In the genomic region with DNA sequence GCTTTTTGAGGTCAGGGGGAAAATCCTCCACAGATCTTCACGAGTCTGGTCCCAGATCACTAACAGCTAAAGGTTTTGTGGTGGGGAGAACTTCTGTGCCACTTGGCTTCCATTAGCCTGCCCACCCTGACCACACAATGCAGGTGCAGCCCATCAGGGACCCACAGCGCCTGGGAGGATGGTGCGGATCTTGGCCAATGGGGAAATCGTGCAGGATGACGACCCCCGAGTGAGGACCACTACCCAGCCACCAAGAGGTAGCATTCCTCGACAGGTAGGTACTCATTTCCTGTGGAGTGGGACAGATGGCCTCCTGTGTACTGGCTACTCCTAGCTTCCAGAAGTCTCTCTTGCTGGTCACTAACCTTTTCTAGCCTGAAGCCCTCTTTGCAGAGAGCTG, we compare ENCODE assay signal across 19 cellular contexts. TPM values are rescaled to one million over a fixed set of nuclear protein-coding genes. Genes with fewer than 3 reads are reported as not detected.
DNase-seq lines count a peak whose midpoint lies in the region; ATAC-seq and TF ChIP-seq lines count a peak whose summit lies in the region.
"Had no signal": no experiment of that assay in that cellular context is flagged by ENCODE, and none has a peak within 500 bp of the region (broad histone marks: within the 10 kb centered on the region; RNA-seq: fewer than 3 reads in every experiment).

No MANE protein-coding gene starts in this region.

- DNase-seq in stimulated activated CD4-positive, alpha-beta T cell treated with anti-CD3 and anti-CD28 coated beads, Interleukin-4, amount 100 ng/mL, for 24 hours, result peak; percentile 2
- DNase-seq in stimulated activated CD4-positive, alpha-beta T cell treated with anti-CD3 and anti-CD28 coated beads, Interleukin-2, amount 100 ng/mL, for 24 hours, result no peak
- peak; percentile 18 for DNase-seq in activated CD8-positive, alpha-beta T cell treated with anti-CD3 and anti-CD28 coated beads, Interleukin-2, amount 10 ng/mL, durations not matched to agents 7 days and 5 days
- DNase-seq in immature natural killer cell, result no peak
- DNase-seq in type B pancreatic cell (ENCODE audit: extremely low spot score, unreplicated experiment), result peak; percentile 43
- no peak for DNase-seq in HEK293T (ENCODE audit: extremely low spot score)
- no peak for DNase-seq in RPMI8226
- DNase-seq: DMS153, esophagus squamous epithelium, HCEC 1CT, heart left ventricle, midbrain, small intestine, transverse colon had no signal

- H3K4me1 Mint-ChIP-seq in activated CD8-positive, alpha-beta T cell treated with anti-CD3 and anti-CD28 coated beads, Interleukin-2, amount 10 ng/mL, durations not matched to agents 7 days and 5 days (ENCODE audit: low read depth), result peaks cover 8% of the 10 kb centered on the region
- H3K4me1 Mint-ChIP-seq in immature natural killer cell, result peaks cover 6 to 8% of the 10 kb centered on the region in 2 donors
- no peaks in the 10 kb centered on the region for H3K4me1 Mint-ChIP-seq in type B pancreatic cell (ENCODE audit: unreplicated experiment)

- no peak for ATAC-seq in activated CD8-positive, alpha-beta T cell treated with anti-CD3 and anti-CD28 coated beads, Interleukin-2, amount 10 ng/mL, durations not matched to agents 7 days and 5 days
- ATAC-seq in HG02623 (IDR thresholded peaks at IDR 0.05; ENCODE audit: unreplicated experiment), result no peak
- ATAC-seq: heart left ventricle had no signal

- H3K36me3 Mint-ChIP-seq in activated CD8-positive, alpha-beta T cell treated with anti-CD3 and anti-CD28 coated beads, Interleukin-2, amount 10 ng/mL, durations not matched to agents 7 days and 5 days (ENCODE audit: low read depth), result no peaks in the 10 kb centered on the region
- no peaks in the 10 kb centered on the region for H3K36me3 Mint-ChIP-seq in immature natural killer cell
- no peaks in the 10 kb centered on the region for H3K36me3 Mint-ChIP-seq in type B pancreatic cell

- H3K4me3 Mint-ChIP-seq in activated CD8-positive, alpha-beta T cell treated with anti-CD3 and anti-CD28 coated beads, Interleukin-2, amount 10 ng/mL, durations not matched to agents 7 days and 5 days, result peak overlapping the region; percentile 51
- H3K4me3 Mint-ChIP-seq in immature natural killer cell, result peak overlapping the region; percentile 33 to 76 (median 58)
- H3K4me3 Mint-ChIP-seq in type B pancreatic cell, result peak overlapping the region; percentile 83
- H3K4me3 Mint-ChIP-seq: dendritic cell treated with granulocyte-macrophage colony-stimulating factor and Interleukin-4, amounts not matched to agents 40 ng/mL and 50 ng/mL, for 4 days had no signal

- H3K9me3 Mint-ChIP-seq in activated CD8-positive, alpha-beta T cell treated with anti-CD3 and anti-CD28 coated beads, Interleukin-2, amount 10 ng/mL, durations not matched to agents 7 days and 5 days (ENCODE audit: insufficient read depth), result peaks cover 10% of the 10 kb centered on the region
- H3K9me3 Mint-ChIP-seq in immature natural killer cell, result no peaks in the 10 kb centered on the region
- H3K9me3 Mint-ChIP-seq in type B pancreatic cell, result no peaks in the 10 kb centered on the region
- H3K9me3 Mint-ChIP-seq: dendritic cell treated with granulocyte-macrophage colony-stimulating factor and Interleukin-4, amounts not matched to agents 40 ng/mL and 50 ng/mL, for 4 days had no signal

- H3K27me3 Mint-ChIP-seq in activated CD8-positive, alpha-beta T cell treated with anti-CD3 and anti-CD28 coated beads, Interleukin-2, amount 10 ng/mL, durations not matched to agents 7 days and 5 days (ENCODE audit: low read depth), result peaks cover 2% of the 10 kb centered on the region
- peaks cover 2 to 10% (median 6%) of the 10 kb centered on the region in 3 donors for H3K27me3 Mint-ChIP-seq in immature natural killer cell (ENCODE audit: low read depth in 3 of 3)
- H3K27me3 Mint-ChIP-seq in type B pancreatic cell, result peaks cover 17% of the 10 kb centered on the region

- POLR2A ChIA-PET in activated CD8-positive, alpha-beta T cell treated with anti-CD3 and anti-CD28 coated beads, Interleukin-2, amount 10 ng/mL, durations not matched to agents 7 days and 5 days (lab: Charles Lee), result interaction anchor here (0.6 kb wide), 1 partner anchor 19 kb away, joined by 3 read pairs; no protein-coding TSS in a partner anchor
- POLR2A ChIA-PET in HEK293T (lab: Yijun Ruan, JAX), result no interaction called here

- CTCF ChIA-PET in activated CD8-positive, alpha-beta T cell treated with anti-CD3 and anti-CD28 coated beads, Interleukin-2, amount 10 ng/mL, durations not matched to agents 7 days and 5 days (lab: Charles Lee), result interaction anchor here (1.0 to 14.9 kb wide), 4 partner anchors 9 to 118 kb away, joined by 3 to 314 read pairs (median 5); no protein-coding TSS in a partner anchor
- CTCF ChIA-PET in HEK293T (lab: Yijun Ruan, JAX), result interaction anchor here (0.6 to 1.4 kb wide), 3 partner anchors 13 to 116 kb away, joined by 3 read pairs; no protein-coding TSS in a partner anchor

- no peak for TF ChIP-seq CTCF in type B pancreatic cell (conservative IDR thresholded peaks at IDR 0.05)

- peak overlapping the region; percentile 9 for H3K27ac Mint-ChIP-seq in activated CD8-positive, alpha-beta T cell treated with anti-CD3 and anti-CD28 coated beads, Interleukin-2, amount 10 ng/mL, durations not matched to agents 7 days and 5 days
- H3K27ac Mint-ChIP-seq in immature natural killer cell (peak overlapping the region in 1 of 6 donors; percentile 18), type B pancreatic cell (no peak overlapping the region)
- H3K27ac Mint-ChIP-seq: dendritic cell treated with granulocyte-macrophage colony-stimulating factor and Interleukin-4, amounts not matched to agents 40 ng/mL and 50 ng/mL, for 4 days had no signal

TF ChIP-seq in HEK293T, 16 proteins besides CTCF, POLR2A, EP300 and RAD21:
- no peak for TF ChIP-seq FOXM1 (IDR thresholded peaks at IDR 0.05; ENCODE audit: borderline replicate concordance)
- TF ChIP-seq FOXA1 (IDR thresholded peaks at IDR 0.05), result no peak
- TF ChIP-seq CTBP1 (IDR thresholded peaks at IDR 0.05; ENCODE audit: borderline replicate concordance), result no peak
- no peak for TF ChIP-seq ARNT (IDR thresholded peaks at IDR 0.05)
- no peak for TF ChIP-seq SP1 (IDR thresholded peaks at IDR 0.05)
- TF ChIP-seq L3MBTL2 (conservative IDR thresholded peaks at IDR 0.05), result no peak
- TF ChIP-seq LEF1 (IDR thresholded peaks at IDR 0.05; ENCODE audit: borderline replicate concordance), result no peak
- no peak for TF ChIP-seq FOXK2 (IDR thresholded peaks at IDR 0.05)
- no peak for TF ChIP-seq TARDBP (IDR thresholded peaks at IDR 0.05)
- TF ChIP-seq ELF4 (IDR thresholded peaks at IDR 0.05), result no peak
- no peak for TF ChIP-seq BHLHE40 (IDR thresholded peaks at IDR 0.05; ENCODE audit: borderline replicate concordance)
- TF ChIP-seq NFRKB (IDR thresholded peaks at IDR 0.05), result no peak
- TF ChIP-seq, protein P1, sequence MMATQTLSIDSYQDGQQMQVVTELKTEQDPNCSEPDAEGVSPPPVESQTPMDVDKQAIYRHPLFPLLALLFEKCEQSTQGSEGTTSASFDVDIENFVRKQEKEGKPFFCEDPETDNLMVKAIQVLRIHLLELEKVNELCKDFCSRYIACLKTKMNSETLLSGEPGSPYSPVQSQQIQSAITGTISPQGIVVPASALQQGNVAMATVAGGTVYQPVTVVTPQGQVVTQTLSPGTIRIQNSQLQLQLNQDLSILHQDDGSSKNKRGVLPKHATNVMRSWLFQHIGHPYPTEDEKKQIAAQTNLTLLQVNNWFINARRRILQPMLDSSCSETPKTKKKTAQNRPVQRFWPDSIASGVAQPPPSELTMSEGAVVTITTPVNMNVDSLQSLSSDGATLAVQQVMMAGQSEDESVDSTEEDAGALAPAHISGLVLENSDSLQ (IDR thresholded peaks at IDR 0.05), result no peak

RNA-seq across cellular contexts. Expression of a gene that starts 1.5 kb away (rescaled TPM):
- total RNA-seq in activated CD8-positive, alpha-beta T cell treated with anti-CD3 and anti-CD28 coated beads, Interleukin-2, amount 10 ng/mL, durations not matched to agents 7 days and 5 days, result 1 to 10 TPM; 5.4 to 6.1 TPM
- polyA plus RNA-seq in immature natural killer cell, result under 1 TPM in 2 of 3 donors, not detected in 1; 0.47 to 0.84 TPM
- 8.8 and 9.8 TPM in 2 replicates for total RNA-seq in type B pancreatic cell (ENCODE audit: low replicate concordance)
- total RNA-seq: ascending aorta had no signal

RNA-seq across cellular contexts. Expression of a gene that starts 58.3 kb away (rescaled TPM):
- total RNA-seq in activated CD8-positive, alpha-beta T cell treated with anti-CD3 and anti-CD28 coated beads, Interleukin-2, amount 10 ng/mL, durations not matched to agents 7 days and 5 days, result not detected
- polyA plus RNA-seq in immature natural killer cell, result not detected
- 0.51 and 0.93 TPM in 2 replicates for total RNA-seq in type B pancreatic cell (ENCODE audit: low replicate concordance)
- total RNA-seq: ascending aorta, esophagus squamous epithelium, heart left ventricle, HT1080 had no signal
- polyA plus RNA-seq: heart left ventricle, pancreas had no signal

Comparison
In these comparisons a context has a peak if more than half of its experiments do, and no peak if none do; other contexts are left out.
1. DNase-seq: peak in stimulated activated CD4-positive, alpha-beta T cell treated with anti-CD3 and anti-CD28 coated beads, Interleukin-4, amount 100 ng/mL, for 24 hours (single experiment), activated CD8-positive, alpha-beta T cell treated with anti-CD3 and anti-CD28 coated beads, Interleukin-2, amount 10 ng/mL, durations not matched to agents 7 days and 5 days (single experiment) and type B pancreatic cell (single experiment); none in stimulated activated CD4-positive, alpha-beta T cell treated with anti-CD3 and anti-CD28 coated beads, Interleukin-2, amount 100 ng/mL, for 24 hours (0 of 2), immature natural killer cell (0 of 3), HEK293T (single experiment) and RPMI8226 (single experiment).
2. Peak in every context shown above with its lines, with median percentiles within 50 percentile points of each other: H3K4me3 Mint-ChIP-seq.